Comparison of ENCODE assay signal across 1 cellular context in genomic region chr1:179826626-179827280, GRCh38.
TF ChIP-seq lines count a peak whose summit lies in the region.

No MANE protein-coding gene starts in this region.

TF ChIP-seq in WTC11, 78 proteins besides CTCF, POLR2A, EP300 and RAD21 (continued from another document):
- no peak for TF ChIP-seq ZNF532 (CRISPR knock-in tag; IDR thresholded peaks at IDR 0.05; ENCODE audit: borderline replicate concordance)
- TF ChIP-seq ZNF396 (CRISPR knock-in tag; IDR thresholded peaks at IDR 0.05; ENCODE audit: borderline replicate concordance): no peak
- no peak for TF ChIP-seq MYBL2 (CRISPR knock-in tag; IDR thresholded peaks at IDR 0.05)
- no peak for TF ChIP-seq ETV6 (CRISPR knock-in tag; IDR thresholded peaks at IDR 0.05)
- no peak for TF ChIP-seq NR3C1 (CRISPR knock-in tag; conservative IDR thresholded peaks at IDR 0.05; ENCODE audit: low read depth)
- no peak for TF ChIP-seq ATF2 (CRISPR knock-in tag; IDR thresholded peaks at IDR 0.05; ENCODE audit: borderline replicate concordance, low read depth)
- no peak for TF ChIP-seq SP1 (CRISPR knock-in tag; conservative IDR thresholded peaks at IDR 0.05)
- no peak for TF ChIP-seq SMAD3 (CRISPR knock-in tag; IDR thresholded peaks at IDR 0.05; ENCODE audit: borderline replicate concordance)
- TF ChIP-seq HMGA2 (CRISPR knock-in tag; IDR thresholded peaks at IDR 0.05): no peak
- no peak for TF ChIP-seq NFE2L1 (CRISPR knock-in tag; IDR thresholded peaks at IDR 0.05)
- no peak for TF ChIP-seq FOXJ3 (CRISPR knock-in tag; IDR thresholded peaks at IDR 0.05; ENCODE audit: borderline replicate concordance)
- no peak for TF ChIP-seq KAT7 (CRISPR knock-in tag; IDR thresholded peaks at IDR 0.05; ENCODE audit: borderline replicate concordance)
TF ChIP-seq in WTC11: peak in this region for 0.
